1 cellular context compared by ENCODE assay signal in genomic region chr13:39035204-39035603, GRCh38.
TF ChIP-seq lines count a peak whose summit lies in the region.

No MANE protein-coding gene starts in this region.

TF ChIP-seq in GM12878, 131 proteins besides CTCF, POLR2A, EP300 and RAD21:
- TF ChIP-seq EZH2 (IDR thresholded peaks at IDR 0.05; ENCODE audit: borderline replicate concordance, control insufficient read depth, low read depth, low read length) (no peak), RELA (IDR thresholded peaks at IDR 0.05; ENCODE audit: borderline replicate concordance, partially characterized antibody) (no peak), NFXL1 (IDR thresholded peaks at IDR 0.05; ENCODE audit: borderline replicate concordance) (no peak), KLF5 (IDR thresholded peaks at IDR 0.05; ENCODE audit: partially characterized antibody) (no peak), POU2F2 (IDR thresholded peaks at IDR 0.05; ENCODE audit: borderline replicate concordance, low read depth, low read length) (no peak), SREBF1 (IDR thresholded peaks at IDR 0.05; ENCODE audit: low read length) (no peak), BCL3 (IDR thresholded peaks at IDR 0.05; ENCODE audit: borderline replicate concordance, insufficient read depth, low read depth, low read length, poor library complexity, severe bottlenecking) (no peak), WRNIP1 (IDR thresholded peaks at IDR 0.05; ENCODE audit: borderline replicate concordance, low read depth, low read length) (no peak), CEBPB (IDR thresholded peaks at IDR 0.05; ENCODE audit: borderline replicate concordance in 1 of 2, low read depth in 2 of 2, low read length in 2 of 2) (no peak), MEF2B (IDR thresholded peaks at IDR 0.05; ENCODE audit: partially characterized antibody, poor library complexity, severe bottlenecking) (no peak), CUX1 (IDR thresholded peaks at IDR 0.05; ENCODE audit: insufficient replicate concordance, low read depth, low read length) (no peak), ESRRA (IDR thresholded peaks at IDR 0.05; ENCODE audit: low read length) (no peak), IRF5 (IDR thresholded peaks at IDR 0.05; ENCODE audit: borderline replicate concordance) (no peak), SMC3 (IDR thresholded peaks at IDR 0.05; ENCODE audit: borderline replicate concordance, low read length) (no peak), SPI1 (IDR thresholded peaks at IDR 0.05; ENCODE audit: borderline replicate concordance, insufficient read depth, low read depth, low read length) (no peak), ZNF274 (IDR thresholded peaks at IDR 0.05; ENCODE audit: insufficient read depth, insufficient read length) (no peak), CHD1 (IDR thresholded peaks at IDR 0.05; ENCODE audit: low read depth, low read length) (no peak), ZNF384 (IDR thresholded peaks at IDR 0.05; ENCODE audit: borderline replicate concordance, low read depth, low read length) (no peak), SKIL (IDR thresholded peaks at IDR 0.05; ENCODE audit: low read depth, poor library complexity, severe bottlenecking) (no peak), SREBF2 (IDR thresholded peaks at IDR 0.05; ENCODE audit: low read length) (no peak)
TF ChIP-seq in GM12878: peak in this region for 0.
